ENCODE assay signal across 7 cellular contexts in genomic region chr12:110574717-110575230, GRCh38. TPM values are rescaled to one million over a fixed set of nuclear protein-coding genes. Genes with fewer than 3 reads are reported as not detected.
DNase-seq lines count a peak whose midpoint lies in the region; ATAC-seq, FAIRE-seq and TF ChIP-seq lines count a peak whose summit lies in the region.
"Not testable (repeated sequence)": the region's sequence is repeated elsewhere in the genome, so short reads cannot be mapped to it uniquely, and the experiment has no call there.

No MANE protein-coding gene starts in this region.

- not testable (repeated sequence) for BruUV-seq in HepG2 (replicated peaks; lab: Mats Ljungman, UMichigan)

- not testable (repeated sequence) for H3K27me3 ChIP-seq in Loucy (ENCODE audit: insufficient read depth, low read length, poor library complexity, severe bottlenecking); cardiac muscle cell; HepG2 (ENCODE audit: control insufficient read depth in 1 of 2, insufficient read depth in 2 of 2, low read length in 2 of 2); spleen (replicated peaks in 1 of 7); transverse colon

- peaks cover 12% of the 10 kb centered on the region for H3K9me3 Mint-ChIP-seq in activated T-cell treated with anti-CD3 and anti-CD28 coated beads, Interleukin-2, amount 50 U/mL, for 24 hours
- peaks cover 13% of the 10 kb centered on the region for H3K9me3 Mint-ChIP-seq in activated naive CD8-positive, alpha-beta T cell treated with anti-CD3 and anti-CD28 coated beads, Interleukin-2, amount 50 U/mL, for 24 hours

- not testable (repeated sequence) for H3K9me2 ChIP-seq in Loucy (replicated peaks; ENCODE audit: low read depth, low read length)

- H3K4me3 ChIP-seq in Loucy (ENCODE audit: low read length, poor library complexity, severe bottlenecking): peak overlapping the region; percentile 11
- H3K4me3 ChIP-seq in cardiac muscle cell, spleen, transverse colon: not testable (repeated sequence)
- H3K4me3 ChIP-seq in HepG2 (replicated peaks in 1 of 3; ENCODE audit: insufficient read depth in 1 of 3, low read depth in 2 of 3, low read length in 3 of 3): peak overlapping the region in 1 of 3 experiments; percentile 40; a peak in 2 of 6 replicates

- H3K27ac ChIP-seq in cardiac muscle cell (peak overlapping the region; percentile 78), HepG2 (ENCODE audit: extremely low read length, insufficient read depth, low read length) (peak overlapping the region; percentile 73), spleen (peak overlapping the region in 5 of 8 donors; percentile 6 to 30 (median 14)), transverse colon (peak overlapping the region; percentile 75 to 92 (median 87))

- H4K20me1 ChIP-seq in Loucy (ENCODE audit: insufficient read depth, low read length, poor library complexity, severe bottlenecking): peaks cover 56% of the 10 kb centered on the region
- peaks cover 11% of the 10 kb centered on the region for H4K20me1 ChIP-seq in HepG2 (ENCODE audit: insufficient read depth, low read length)

- not testable (repeated sequence) for ATAC-seq in activated naive CD8-positive, alpha-beta T cell treated with anti-CD3 and anti-CD28 coated beads, Interleukin-2, amount 50 U/mL, for 24 hours; HepG2

- H3K27me3 Mint-ChIP-seq in activated T-cell treated with anti-CD3 and anti-CD28 coated beads, Interleukin-2, amount 50 U/mL, for 24 hours; activated naive CD8-positive, alpha-beta T cell treated with anti-CD3 and anti-CD28 coated beads, Interleukin-2, amount 50 U/mL, for 24 hours: not testable (repeated sequence)

- TF ChIP-seq RAD21 in HepG2 (CRISPR knock-in tag; IDR thresholded peaks at IDR 0.05): not testable (repeated sequence)

- not testable (repeated sequence) for TF ChIP-seq POLR2A in HepG2 (IDR thresholded peaks at IDR 0.05; ENCODE audit: insufficient read depth in 1 of 2, low read depth in 2 of 2, low read length in 2 of 2); spleen (IDR thresholded peaks at IDR 0.05); transverse colon (IDR thresholded peaks at IDR 0.05)

- H3K4me1 Mint-ChIP-seq in activated T-cell treated with anti-CD3 and anti-CD28 coated beads, Interleukin-2, amount 50 U/mL, for 24 hours (ENCODE audit: low read depth): peaks cover 65% of the 10 kb centered on the region
- H3K4me1 Mint-ChIP-seq in activated naive CD8-positive, alpha-beta T cell treated with anti-CD3 and anti-CD28 coated beads, Interleukin-2, amount 50 U/mL, for 24 hours: peaks cover 69% of the 10 kb centered on the region

- H3K27ac Mint-ChIP-seq in activated T-cell treated with anti-CD3 and anti-CD28 coated beads, Interleukin-2, amount 50 U/mL, for 24 hours: peak overlapping the region; percentile 70
- H3K27ac Mint-ChIP-seq in activated naive CD8-positive, alpha-beta T cell treated with anti-CD3 and anti-CD28 coated beads, Interleukin-2, amount 50 U/mL, for 24 hours: peak overlapping the region; percentile 57

- not testable (repeated sequence) for H3K9me3 ChIP-seq in Loucy (ENCODE audit: insufficient read depth, low read depth, low read length); cardiac muscle cell (ENCODE audit: low read depth)
- H3K9me3 ChIP-seq in HepG2 (ENCODE audit: low read length): peaks cover 13% of the 10 kb centered on the region
- peaks cover 0 to 32% (median 28%) of the 10 kb centered on the region in 8 donors for H3K9me3 ChIP-seq in spleen
- H3K9me3 ChIP-seq in transverse colon: peaks cover 10 to 13% of the 10 kb centered on the region in 2 donors

- not testable (repeated sequence) for TF ChIP-seq EP300 in HepG2 (IDR thresholded peaks at IDR 0.05; ENCODE audit: low read depth in 2 of 2, low read length in 2 of 2); HepG2 (CRISPR knock-in tag; IDR thresholded peaks at IDR 0.05; ENCODE audit: borderline replicate concordance); transverse colon (IDR thresholded peaks at IDR 0.05; ENCODE audit: low read depth)

- H3K36me3 Mint-ChIP-seq in activated T-cell treated with anti-CD3 and anti-CD28 coated beads, Interleukin-2, amount 50 U/mL, for 24 hours (ENCODE audit: low read depth): peaks cover 39% of the 10 kb centered on the region
- peaks cover 37% of the 10 kb centered on the region for H3K36me3 Mint-ChIP-seq in activated naive CD8-positive, alpha-beta T cell treated with anti-CD3 and anti-CD28 coated beads, Interleukin-2, amount 50 U/mL, for 24 hours (ENCODE audit: low read depth)

- not testable (repeated sequence) for TF ChIP-seq CTCF in Loucy (conservative IDR thresholded peaks at IDR 0.05; ENCODE audit: low read length); cardiac muscle cell (IDR thresholded peaks at IDR 0.05; ENCODE audit: low read depth, low read length); HepG2 (CRISPR knock-in tag; IDR thresholded peaks at IDR 0.05); spleen (IDR thresholded peaks at IDR 0.05 in 8 of 11, conservative IDR thresholded peaks at IDR 0.05 in 3 of 11); transverse colon (IDR thresholded peaks at IDR 0.05)

- CTCF ChIA-PET in HepG2 (lab: Yijun Ruan, JAX; ENCODE audit: low intra/inter-chr PET ratio, low total read pairs): not testable (repeated sequence)

- H3K4me3 Mint-ChIP-seq in activated T-cell treated with anti-CD3 and anti-CD28 coated beads, Interleukin-2, amount 50 U/mL, for 24 hours: peak overlapping the region; percentile 6
- peak overlapping the region; percentile 45 for H3K4me3 Mint-ChIP-seq in activated naive CD8-positive, alpha-beta T cell treated with anti-CD3 and anti-CD28 coated beads, Interleukin-2, amount 50 U/mL, for 24 hours

- H3F3A ChIP-seq in Loucy (ENCODE audit: low read depth): not testable (repeated sequence)

- POLR2A ChIA-PET in HepG2 (lab: Yijun Ruan, JAX): interaction anchor here (0.6 to 2.5 kb wide), 8 partner anchors 8 to 144 kb away, joined by 3 to 23 read pairs (median 9); partner anchors contain the start of genes ARPC3, FAM216A and GPN3

- H2AFZ ChIP-seq in Loucy (ENCODE audit: low read length); HepG2 (ENCODE audit: low read length): not testable (repeated sequence)

- intact Hi-C loops in HepG2 (cut with micrococcal nuclease; ENCODE audit: unreplicated experiment): loop anchor here (1.0 kb wide), 1 partner anchor 17 kb away; no protein-coding TSS in a partner anchor
- intact Hi-C loops in spleen (cut with DNase I; ENCODE audit: low total_unique reads); transverse colon (cut with DNase I; ENCODE audit: low total_unique reads): not testable (repeated sequence)

- peak overlapping the region; percentile 60 for H3K4me2 ChIP-seq in Loucy (ENCODE audit: low read depth, low read length, poor library complexity, severe bottlenecking)
- peak overlapping the region; percentile 62 for H3K4me2 ChIP-seq in HepG2 (ENCODE audit: low read depth, low read length)

- H3K4me1 ChIP-seq in Loucy (ENCODE audit: insufficient read depth, low read length, poor library complexity, severe bottlenecking): peaks cover 45% of the 10 kb centered on the region
- peaks cover 40% of the 10 kb centered on the region for H3K4me1 ChIP-seq in cardiac muscle cell (ENCODE audit: low read depth)
- H3K4me1 ChIP-seq in HepG2 (ENCODE audit: insufficient read depth, low read length): peaks cover 60% of the 10 kb centered on the region
- H3K4me1 ChIP-seq in spleen: peaks cover 24 to 69% (median 59%) of the 10 kb centered on the region in 6 donors
- peaks cover 31 to 66% (median 57%) of the 10 kb centered on the region in 4 donors for H3K4me1 ChIP-seq in transverse colon

- in situ Hi-C loops in HepG2 (cut with HindIII; ENCODE audit: extremely low pct_ligation_motif_present, low pct_unique_long_range_greater_than_20kb): loop anchor here (25.0 kb wide), 1 partner anchor 462 kb away; the partner anchor contains the start of gene IFT81
- in situ Hi-C loops in transverse colon (cut with MboI; ENCODE audit: low pct_ligation_motif_present in 1 of 4, low pct_unique_long_range_greater_than_20kb in 1 of 4, low sequenced_read_pairs in 3 of 4): not testable (repeated sequence)

- not testable (repeated sequence) for FAIRE-seq in HepG2 (lab: Jason Lieb, UNC)

- peaks cover 87% of the 10 kb centered on the region for H3K79me2 ChIP-seq in Loucy (ENCODE audit: insufficient read depth, low read length)
- peaks cover 75% of the 10 kb centered on the region for H3K79me2 ChIP-seq in HepG2 (ENCODE audit: insufficient read depth, low read length)

- not testable (repeated sequence) for H3K36me3 ChIP-seq in Loucy (ENCODE audit: insufficient read depth, low read length); cardiac muscle cell; HepG2 (replicated peaks in 1 of 2; ENCODE audit: control insufficient read depth in 1 of 2, insufficient read depth in 2 of 2, low read length in 2 of 2); transverse colon
- peaks cover 0 to 14% (median 0%) of the 10 kb centered on the region in 6 donors for H3K36me3 ChIP-seq in spleen

- not testable (repeated sequence) for DNase-seq in activated T-cell treated with anti-CD3 and anti-CD28 coated beads, Interleukin-2, amount 50 U/mL, for 24 hours; activated naive CD8-positive, alpha-beta T cell treated with anti-CD3 and anti-CD28 coated beads, Interleukin-2, amount 50 U/mL, for 24 hours; cardiac muscle cell (ENCODE audit: low read depth in 1 of 2, low spot score in 1 of 2); HepG2 (ENCODE audit: low spot score); spleen; transverse colon

- 19% methylated on average over 10 of the region's 10 CpGs for WGBS in HepG2 (ENCODE audit: low lambda C conversion rate)
- 79 to 90% (median 86%) methylated on average over 10 of the region's 10 CpGs for WGBS in spleen, 5 donors
- 55 to 73% methylated on average over 6 to 10 of the region's 10 CpGs for WGBS in transverse colon (ENCODE audit: low coverage in 1 of 2), 2 donors

- H3K9ac ChIP-seq in Loucy (ENCODE audit: low read depth, low read length, poor library complexity, severe bottlenecking) (peak overlapping the region; percentile 31), HepG2 (ENCODE audit: insufficient read depth, low read depth, low read length) (peak overlapping the region; percentile 2; the same call in 1 of the 2 replicates)

RNA-seq across cellular contexts. Expression of gene PPTC7, which starts 8.3 kb away (rescaled TPM):
- total RNA-seq in cardiac muscle cell: 15.3 and 21.7 TPM in 2 replicates
- polyA plus RNA-seq in cardiac muscle cell: 16.3 and 24.8 TPM in 2 replicates
- 4.8 and 8.5 TPM in 2 replicates for total RNA-seq in HepG2 (2016; rRNA removed; fragmentation: Illumina TruSeq; extraction: Trizol)
- 1.6 and 1.9 TPM in 2 replicates for total RNA-seq in HepG2 (2016; cell fraction: cytosol; rRNA removed; fragmentation: Illumina TruSeq; extraction: Trizol; ENCODE audit: low read depth)
- total RNA-seq in HepG2 (2016; cell fraction: insoluble cytoplasmic fraction; rRNA removed; fragmentation: Illumina TruSeq; extraction: Trizol): 4.2 and 8.0 TPM in 2 replicates
- 6.4 and 7.5 TPM in 2 replicates for total RNA-seq in HepG2 (2016; cell fraction: membrane; rRNA removed; fragmentation: Illumina TruSeq; extraction: Trizol)
- 12.1 and 12.8 TPM in 2 replicates for total RNA-seq in HepG2 (2016; cell fraction: nucleus; rRNA removed; fragmentation: Illumina TruSeq; extraction: Trizol)
- polyA plus RNA-seq in HepG2 (2011; rRNA removed): 10.6 and 12.3 TPM in 2 replicates
- polyA plus RNA-seq in HepG2 (2011; cell fraction: cytosol; rRNA removed): 5.4 and 8.1 TPM in 2 replicates
- polyA plus RNA-seq in HepG2 (2011; cell fraction: nucleus; rRNA removed): 6.7 and 6.8 TPM in 2 replicates
- polyA plus RNA-seq in HepG2 (2012): 10.9 and 11.6 TPM in 2 replicates
- polyA plus RNA-seq in HepG2 (2016; cell fraction: cytosol; fragmentation: Illumina TruSeq; extraction: Trizol; ENCODE audit: low read depth): 0.76 and 0.94 TPM in 2 replicates
- polyA plus RNA-seq in HepG2 (2016; cell fraction: insoluble cytoplasmic fraction; fragmentation: Illumina TruSeq; extraction: Trizol; ENCODE audit: low read depth): 18.5 and 19.8 TPM in 2 replicates
- polyA plus RNA-seq in HepG2 (2016; cell fraction: membrane; fragmentation: Illumina TruSeq; extraction: Trizol; ENCODE audit: low read depth): 5.2 and 6.2 TPM in 2 replicates
- polyA plus RNA-seq in HepG2 (2016; cell fraction: nucleus; fragmentation: Illumina TruSeq; extraction: Trizol; ENCODE audit: insufficient read depth, low read depth): 20.2 and 21.2 TPM in 2 replicates
- polyA minus RNA-seq in HepG2 (2011; rRNA and poly(A)+ RNA removed; ENCODE audit: low replicate concordance): 44.4 and 46.8 TPM in 2 replicates
- polyA minus RNA-seq in HepG2 (2011; cell fraction: cytosol; rRNA and poly(A)+ RNA removed): 10.9 and 11.6 TPM in 2 replicates
- polyA minus RNA-seq in HepG2 (2011; cell fraction: nucleus; rRNA and poly(A)+ RNA removed): 23.0 and 23.1 TPM in 2 replicates
- 10 to 100 TPM; 20.1 to 27.3 (median 26.5) TPM for total RNA-seq in spleen
- 1 to 10 TPM; 7.5 to 9.9 (median 8.3) TPM for polyA plus RNA-seq in spleen
- 10 to 100 TPM; 25.3 to 36.4 (median 27.1) TPM for total RNA-seq in transverse colon

RNA-seq across cellular contexts. Expression of gene TCTN1, which starts 39.2 kb away (rescaled TPM):
- total RNA-seq in cardiac muscle cell (35.1 and 54.1 TPM in 2 replicates), HepG2 (2016; rRNA removed; fragmentation: Illumina TruSeq; extraction: Trizol) (8.9 and 16.0 TPM in 2 replicates), spleen (10 to 100 TPM; 14.8 to 30.8 (median 24.5) TPM), transverse colon (10 to 100 TPM; 28.5 to 71.2 (median 35.1) TPM)
- polyA plus RNA-seq in cardiac muscle cell (49.1 and 70.3 TPM in 2 replicates), HepG2 (2011; rRNA removed) (13.3 and 13.6 TPM in 2 replicates), spleen (10 to 100 TPM in 2 of 3 donors, 1 to 10 TPM in 1; 8.4 to 21.0 (median 14.7) TPM)
- total RNA-seq in HepG2 (2016; cell fraction: cytosol; rRNA removed; fragmentation: Illumina TruSeq; extraction: Trizol; ENCODE audit: low read depth): 9.2 and 12.3 TPM in 2 replicates
- 6.9 and 17.5 TPM in 2 replicates for total RNA-seq in HepG2 (2016; cell fraction: insoluble cytoplasmic fraction; rRNA removed; fragmentation: Illumina TruSeq; extraction: Trizol)
- 15.4 and 17.4 TPM in 2 replicates for total RNA-seq in HepG2 (2016; cell fraction: membrane; rRNA removed; fragmentation: Illumina TruSeq; extraction: Trizol)
- 22.8 and 24.9 TPM in 2 replicates for total RNA-seq in HepG2 (2016; cell fraction: nucleus; rRNA removed; fragmentation: Illumina TruSeq; extraction: Trizol)
- 6.7 and 7.7 TPM in 2 replicates for polyA plus RNA-seq in HepG2 (2011; cell fraction: cytosol; rRNA removed)
- 23.4 and 26.4 TPM in 2 replicates for polyA plus RNA-seq in HepG2 (2011; cell fraction: nucleus; rRNA removed)
- polyA plus RNA-seq in HepG2 (2012): 9.0 and 11.5 TPM in 2 replicates
- polyA plus RNA-seq in HepG2 (2016; cell fraction: cytosol; fragmentation: Illumina TruSeq; extraction: Trizol; ENCODE audit: low read depth): 9.0 and 13.4 TPM in 2 replicates
- polyA plus RNA-seq in HepG2 (2016; cell fraction: insoluble cytoplasmic fraction; fragmentation: Illumina TruSeq; extraction: Trizol; ENCODE audit: low read depth): 7.3 and 7.9 TPM in 2 replicates
- 14.0 and 14.1 TPM in 2 replicates for polyA plus RNA-seq in HepG2 (2016; cell fraction: membrane; fragmentation: Illumina TruSeq; extraction: Trizol; ENCODE audit: low read depth)
- polyA plus RNA-seq in HepG2 (2016; cell fraction: nucleus; fragmentation: Illumina TruSeq; extraction: Trizol; ENCODE audit: insufficient read depth, low read depth): 38.7 and 42.7 TPM in 2 replicates
- polyA minus RNA-seq in HepG2 (2011; rRNA and poly(A)+ RNA removed; ENCODE audit: low replicate concordance): 15.1 and 25.2 TPM in 2 replicates
- 3.6 and 5.3 TPM in 2 replicates for polyA minus RNA-seq in HepG2 (2011; cell fraction: cytosol; rRNA and poly(A)+ RNA removed)
- 13.9 and 19.4 TPM in 2 replicates for polyA minus RNA-seq in HepG2 (2011; cell fraction: nucleus; rRNA and poly(A)+ RNA removed)

Comparison
In these comparisons a context has a peak if more than half of its experiments do, and no peak if none do; other contexts are left out.
1. H3K27ac ChIP-seq: peak in every context shown above with its lines; median percentile 87 in transverse colon; 78 in cardiac muscle cell; 73 in HepG2; 14 in spleen.